ENCODE assay signal across 8 cellular contexts in the genomic region with DNA sequence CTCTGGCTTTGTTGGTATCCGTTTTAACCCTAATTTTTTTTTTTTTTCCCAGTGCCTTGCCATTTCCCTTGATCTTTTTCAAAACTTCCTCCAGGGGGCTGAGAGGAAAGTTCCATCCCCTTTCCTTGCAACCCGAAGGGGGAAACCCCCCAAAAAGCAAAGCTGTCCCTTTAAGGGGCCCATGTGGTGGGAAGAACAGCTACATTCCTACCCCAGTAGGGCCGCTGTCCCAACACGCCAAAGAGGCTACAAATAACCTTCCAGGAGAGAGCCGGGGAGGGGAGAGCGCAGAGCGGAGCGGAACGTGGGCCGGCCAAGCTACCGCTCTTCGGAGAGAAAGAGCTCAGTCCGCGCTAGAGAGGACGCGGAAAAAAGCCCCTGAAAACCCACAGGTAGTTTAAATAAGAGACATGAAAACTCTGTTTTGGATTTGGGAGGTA. TPM values are rescaled to one million over a fixed set of nuclear protein-coding genes. Genes with fewer than 3 reads are reported as not detected.
DNase-seq lines count a peak whose midpoint lies in the region; ATAC-seq and TF ChIP-seq lines count a peak whose summit lies in the region.

No MANE protein-coding gene starts in this region.

- H2BK120ac ChIP-seq in IMR-90 (ENCODE audit: low read depth, low read length), result peak overlapping the region; percentile 57

- H3K27ac ChIP-seq in IMR-90 (ENCODE audit: insufficient read depth, low read length), result no peak overlapping the region

- H3K4me3 Mint-ChIP-seq in activated T-cell treated with anti-CD3 and anti-CD28 coated beads, Interleukin-2, amount 50 U/mL, for 4 hours, result peak overlapping the region; percentile 78
- H3K4me3 Mint-ChIP-seq in neural crest cell, result peak overlapping the region; percentile 97

- peak overlapping the region; percentile 94 for H3K23ac ChIP-seq in IMR-90 (ENCODE audit: low read depth, low read length)

- no peaks in the 10 kb centered on the region for H3K36me3 Mint-ChIP-seq in activated T-cell treated with anti-CD3 and anti-CD28 coated beads, Interleukin-2, amount 50 U/mL, for 4 hours (ENCODE audit: insufficient read depth)
- no peaks in the 10 kb centered on the region for H3K36me3 Mint-ChIP-seq in neural crest cell (ENCODE audit: low read depth)

- POLR2A ChIA-PET in IMR-90 (lab: Charles Lee; ENCODE audit: unreplicated experiment), result interaction anchor here (0.6 to 0.7 kb wide), 3 partner anchors 10 to 842 kb away, joined by 3 to 5 read pairs (median 4); no protein-coding TSS in a partner anchor

- H3K56ac ChIP-seq in IMR-90 (ENCODE audit: extremely low read depth, insufficient read depth, low read length), result no peak overlapping the region

- peak overlapping the region in 1 of 2 experiments; percentile 43; a peak in 1 of 4 replicates for H4K8ac ChIP-seq in IMR-90 (ENCODE audit: low read depth in 2 of 2, low read length in 2 of 2)

- no CpG with 5 or more reads among the region's 16 CpGs for WGBS in IMR-90 (ENCODE audit: extremely low coverage in 2 of 2, insufficient read length in 1 of 2), 2 experiments

- no peak; the same call in 1 of the 2 replicates for TF ChIP-seq RAD21 in IMR-90 (IDR thresholded peaks at IDR 0.05; ENCODE audit: low read length)

- H3K4me3 ChIP-seq in IMR-90 (ENCODE audit: insufficient read depth, low read depth, low read length), result peak overlapping the region; percentile 59
- H3K4me3 ChIP-seq in fibroblast of villous mesenchyme (ENCODE audit: low read depth, low read length), result peak overlapping the region; percentile 72

- dilution Hi-C loops in IMR-90 (cut with HindIII; ENCODE audit: low sequenced_read_pairs, unreplicated experiment), result no loop called here

- peaks cover 25% of the 10 kb centered on the region for H3K4me1 Mint-ChIP-seq in activated T-cell treated with anti-CD3 and anti-CD28 coated beads, Interleukin-2, amount 50 U/mL, for 4 hours (ENCODE audit: low read depth)
- peaks cover 59% of the 10 kb centered on the region for H3K4me1 Mint-ChIP-seq in neural crest cell

- H2BK20ac ChIP-seq in IMR-90 (ENCODE audit: low read depth, low read length), result no peak overlapping the region

- H3K9me1 ChIP-seq in IMR-90 (ENCODE audit: insufficient read depth, low read length), result peaks cover 10% of the 10 kb centered on the region

- no peak overlapping the region for H2BK5ac ChIP-seq in IMR-90 (ENCODE audit: low read depth, low read length, poor library complexity, severe bottlenecking)

- H4K5ac ChIP-seq in IMR-90 (ENCODE audit: low read depth, low read length), result no peak overlapping the region

- H3K9me3 ChIP-seq in IMR-90 (ENCODE audit: control insufficient read depth, insufficient read depth, low read length), result no peaks in the 10 kb centered on the region

- H2AFZ ChIP-seq in IMR-90 (replicated peaks; ENCODE audit: low read length, poor library complexity), result peak overlapping the region; percentile 60

- peak; percentile 34; the same call in 1 of the 2 replicates for TF ChIP-seq CTCF in IMR-90 (conservative IDR thresholded peaks at IDR 0.05; ENCODE audit: low read depth, low read length)
- peak; percentile 48 for TF ChIP-seq CTCF in fibroblast of villous mesenchyme (IDR thresholded peaks at IDR 0.05; ENCODE audit: insufficient read depth, low read depth, low read length)
- TF ChIP-seq CTCF in neural crest cell (conservative IDR thresholded peaks at IDR 0.05), result peak; percentile 50

- no peaks in the 10 kb centered on the region for H3K36me3 ChIP-seq in IMR-90 (ENCODE audit: control insufficient read depth, insufficient read depth, low read length)

- H3K9ac ChIP-seq in IMR-90 (ENCODE audit: low read depth, low read length), result peak overlapping the region; percentile 24

- no peak for TF ChIP-seq POLR2A in IMR-90 (IDR thresholded peaks at IDR 0.05; ENCODE audit: low read depth, low read length)

- CTCF ChIA-PET in IMR-90 (lab: Yijun Ruan, JAX), result interaction anchor here (0.6 to 2.1 kb wide), 10 partner anchors 10 to 1031 kb away, joined by 3 to 18 read pairs (median 4); no protein-coding TSS in a partner anchor

- H2AK5ac ChIP-seq in IMR-90 (ENCODE audit: low read depth, low read length), result no peak overlapping the region

- peak; percentile 52 for ATAC-seq in IMR-90 (ENCODE audit: low read depth)
- peak; percentile 56 to 57 for ATAC-seq in activated T-cell treated with anti-CD3 and anti-CD28 coated beads, Interleukin-2, amount 50 U/mL, for 4 hours
- ATAC-seq in GM18873 (IDR thresholded peaks at IDR 0.05; ENCODE audit: low FRiP score, unreplicated experiment), result no peak

- no peaks in the 10 kb centered on the region for H3K9me3 Mint-ChIP-seq in activated T-cell treated with anti-CD3 and anti-CD28 coated beads, Interleukin-2, amount 50 U/mL, for 4 hours
- no peaks in the 10 kb centered on the region for H3K9me3 Mint-ChIP-seq in neural crest cell

- peak overlapping the region; percentile 11 for H2AK9ac ChIP-seq in IMR-90 (replicated peaks; ENCODE audit: low read depth, low read length, poor library complexity)

- H4K91ac ChIP-seq in IMR-90 (ENCODE audit: insufficient read depth, low read depth, low read length), result no peak overlapping the region

- DNase-seq in Daoy (ENCODE audit: low read depth) (peak; percentile 75), IMR-90 (peak; percentile 78), fibroblast of villous mesenchyme (ENCODE audit: low read depth) (peak; percentile 74), neural crest cell (ENCODE audit: low read depth, low spot score) (peak; percentile 53), NCI-H510A treated with DMSO at 0.1 percent for 48 hours (lab: John Stamatoyannopoulos, UW) (no peak), NCI-H2029 treated with DMSO at 0.1 percent for 48 hours (lab: John Stamatoyannopoulos, UW) (no peak)
- no peak for DNase-seq in activated T-cell treated with anti-CD3 and anti-CD28 coated beads, Interleukin-2, amount 50 U/mL, for 4 hours

- 0 out of 2 replicates have a peak overlapping the region, but pooled peaks have one; percentile 13 for H3K18ac ChIP-seq in IMR-90 (ENCODE audit: low read depth, low read length)

- H4K20me1 ChIP-seq in IMR-90 (ENCODE audit: insufficient read depth, low read length), result peaks cover 8% of the 10 kb centered on the region; the same call in 1 of the 2 replicates

- no peak overlapping the region for H3K27ac Mint-ChIP-seq in neural crest cell (ENCODE audit: unreplicated experiment)

- no peak overlapping the region for H2BK15ac ChIP-seq in IMR-90 (ENCODE audit: low read depth, low read length)

- H3K27me3 ChIP-seq in IMR-90 (ENCODE audit: control insufficient read depth, insufficient read depth, low read length), result no peaks in the 10 kb centered on the region

- no TSS peak for BruUV-seq in IMR-90 (replicated peaks; lab: Mats Ljungman, UMichigan)

- H3K79me1 ChIP-seq in IMR-90 (ENCODE audit: low read depth in 1 of 2, low read length in 2 of 2), result peaks cover 0 to 15% of the 10 kb centered on the region in 2 experiments; a peak in 3 of 4 replicates

- peaks cover 73% of the 10 kb centered on the region for H3K27me3 Mint-ChIP-seq in activated T-cell treated with anti-CD3 and anti-CD28 coated beads, Interleukin-2, amount 50 U/mL, for 4 hours (ENCODE audit: low read depth)
- H3K27me3 Mint-ChIP-seq in neural crest cell (ENCODE audit: low read depth), result peaks cover 6% of the 10 kb centered on the region

- H3K4ac ChIP-seq in IMR-90 (ENCODE audit: low read depth, low read length), result peak overlapping the region; percentile 34

- intact Hi-C loops in IMR-90 (cut with micrococcal nuclease), result no loop called here

- in situ Hi-C loops in IMR-90 (cut with MboI; ENCODE audit: low sequenced_read_pairs), result loop anchor here (10.0 kb wide), 1 partner anchor 238 kb away; no protein-coding TSS in a partner anchor

- H3K4me1 ChIP-seq in IMR-90 (ENCODE audit: control insufficient read depth, insufficient read depth, low read length), result peaks cover 13% of the 10 kb centered on the region

- peak overlapping the region; percentile 91 for H3K4me2 ChIP-seq in IMR-90 (ENCODE audit: low read depth, low read length)

- peak overlapping the region; percentile 56 for H3K14ac ChIP-seq in IMR-90 (replicated peaks; ENCODE audit: low read depth, low read length)

TF ChIP-seq in IMR-90, 13 proteins besides CTCF, POLR2A, EP300 and RAD21:
- peak; percentile 66 for TF ChIP-seq MXI1 (IDR thresholded peaks at IDR 0.05; ENCODE audit: borderline replicate concordance, low read depth, low read length)
- TF ChIP-seq CHD1 (IDR thresholded peaks at IDR 0.05; ENCODE audit: low read depth, low read length), result no peak
- peak; percentile 19; the same call in 1 of the 2 replicates for TF ChIP-seq SMC3 (IDR thresholded peaks at IDR 0.05; ENCODE audit: low read depth, low read length)

RNA-seq across cellular contexts. Expression of gene LRP4, which starts 1.7 kb away (rescaled TPM):
- 1.1 and 1.7 TPM in 2 replicates for total RNA-seq in Daoy (2014; rRNA removed; shearing (Covaris generic))
- total RNA-seq in IMR-90 (2012; rRNA removed) (3.9 and 4.1 TPM in 2 replicates), fibroblast of villous mesenchyme (3.5 and 3.9 TPM in 2 replicates), neural crest cell (23.5 and 24.5 TPM in 2 replicates)
- polyA plus RNA-seq in IMR-90 (2012; rRNA removed), result 5.1 and 5.8 TPM in 2 replicates
- 3.2 and 3.3 TPM in 2 replicates for polyA plus RNA-seq in IMR-90 (2012; cell fraction: cytosol; rRNA removed)
- 8.7 and 11.6 TPM in 2 replicates for polyA plus RNA-seq in IMR-90 (2012; cell fraction: nucleus; rRNA removed; ENCODE audit: low replicate concordance)
- total RNA-seq in activated T-cell treated with anti-CD3 and anti-CD28 coated beads, Interleukin-2, amount 50 U/mL, for 4 hours, result under 1 TPM; 0.11 to 0.13 (median 0.13) TPM

RNA-seq across cellular contexts. Expression of gene CSTPP1, which starts 19.9 kb away (rescaled TPM):
- 16.1 and 22.3 TPM in 2 replicates for total RNA-seq in Daoy (2014; rRNA removed; shearing (Covaris generic))
- 21.1 and 22.0 TPM in 2 replicates for total RNA-seq in IMR-90 (2012; rRNA removed)
- 35.7 and 36.6 TPM in 2 replicates for polyA plus RNA-seq in IMR-90 (2012; rRNA removed)
- polyA plus RNA-seq in IMR-90 (2012; cell fraction: cytosol; rRNA removed), result 40.1 and 40.4 TPM in 2 replicates
- polyA plus RNA-seq in IMR-90 (2012; cell fraction: nucleus; rRNA removed; ENCODE audit: low replicate concordance), result 25.2 and 32.4 TPM in 2 replicates
- total RNA-seq in activated T-cell treated with anti-CD3 and anti-CD28 coated beads, Interleukin-2, amount 50 U/mL, for 4 hours, result 10 to 100 TPM; 12.9 to 15.0 (median 14.3) TPM
- total RNA-seq in fibroblast of villous mesenchyme, result 30.2 and 33.5 TPM in 2 replicates
- 58.5 and 60.1 TPM in 2 replicates for total RNA-seq in neural crest cell

Comparison
In these comparisons a context has a peak if more than half of its experiments do, and no peak if none do; other contexts are left out.
1. DNase-seq: peak in Daoy (single experiment), IMR-90 (single experiment), fibroblast of villous mesenchyme (single experiment) and neural crest cell (single experiment); none in activated T-cell treated with anti-CD3 and anti-CD28 coated beads, Interleukin-2, amount 50 U/mL, for 4 hours (single experiment), NCI-H510A treated with DMSO at 0.1 percent for 48 hours (single experiment) and NCI-H2029 treated with DMSO at 0.1 percent for 48 hours (single experiment).
2. Peak in every context shown above with its lines, with median percentiles within 50 percentile points of each other: CTCF ChIP-seq.